ENCODE assay signal across 15 cellular contexts in the genomic region with DNA sequence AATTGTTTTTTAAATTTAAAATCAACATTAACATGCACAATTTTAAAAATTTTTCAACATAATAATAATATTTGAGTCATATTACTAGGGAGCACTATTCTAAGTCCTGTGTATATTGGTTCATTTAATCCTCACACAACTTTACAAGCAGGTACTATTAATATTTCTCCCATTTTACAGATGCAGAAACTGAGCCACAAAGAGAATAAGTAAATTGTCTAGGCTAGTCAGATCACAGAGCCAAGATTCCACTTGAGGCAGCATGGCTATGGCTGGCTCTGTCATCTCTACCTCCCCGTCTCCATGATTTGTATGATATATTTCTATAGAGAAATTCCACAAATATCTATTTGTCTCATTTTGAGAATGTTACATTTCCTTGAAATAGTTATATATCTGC. TPM values are rescaled to one million over a fixed set of nuclear protein-coding genes. Genes with fewer than 3 reads are reported as not detected.
DNase-seq lines count a peak whose midpoint lies in the region; ATAC-seq and TF ChIP-seq lines count a peak whose summit lies in the region.
"Had no signal": no experiment of that assay in that cellular context is flagged by ENCODE, and none has a peak within 500 bp of the region (broad histone marks: within the 10 kb centered on the region; RNA-seq: fewer than 3 reads in every experiment).

No MANE protein-coding gene starts in this region.

- TF ChIP-seq CTCF in 22Rv1 (IDR thresholded peaks at IDR 0.05), result no peak
- TF ChIP-seq CTCF in CD4-positive, alpha-beta T cell (IDR thresholded peaks at IDR 0.05), result no peak
- TF ChIP-seq CTCF in mesothelial cell of epicardium (IDR thresholded peaks at IDR 0.05; ENCODE audit: unreplicated experiment), result no peak

- no peak for ATAC-seq in CD4-positive, alpha-beta T cell (ENCODE audit: poor library complexity)
- no peak for ATAC-seq in activated T-helper 17 cell treated with anti-CD3 and anti-CD28 coated beads, Interleukin-2, amount 50 U/mL, for 72 hours (replicated peaks)
- no peak for ATAC-seq in stimulated activated memory B cell treated with anti-CD40 and anti-IgM and Interleukin-4, amounts not matched to agents 10 μg/mL and 1 μg/mL and 100 μg/mL, for 72 hours

- no peaks in the 10 kb centered on the region for H3K27me3 ChIP-seq in CD4-positive, alpha-beta T cell (ENCODE audit: control insufficient read depth, insufficient read depth, low read length)
- H3K27me3 ChIP-seq: BE2C, SJCRH30 had no signal

- peak overlapping the region; percentile 52 for H3K27ac Mint-ChIP-seq in CD4-positive, alpha-beta T cell
- H3K27ac Mint-ChIP-seq in activated T-helper 17 cell treated with anti-CD3 and anti-CD28 coated beads, Interleukin-2, amount 50 U/mL, for 72 hours, result peak overlapping the region; percentile 25
- peak overlapping the region; percentile 58 for H3K27ac Mint-ChIP-seq in mesothelial cell of epicardium
- H3K27ac Mint-ChIP-seq in stimulated activated memory B cell treated with anti-CD40 and anti-IgM and Interleukin-4, amounts not matched to agents 10 μg/mL and 1 μg/mL and 100 μg/mL, for 72 hours, result no peak overlapping the region

- intact Hi-C loops in CD4-positive, alpha-beta T cell (cut with DNase I, micrococcal nuclease), result no loop called here

- no peaks in the 10 kb centered on the region for H3K27me3 Mint-ChIP-seq in CD4-positive, alpha-beta T cell
- H3K27me3 Mint-ChIP-seq in activated T-helper 17 cell treated with anti-CD3 and anti-CD28 coated beads, Interleukin-2, amount 50 U/mL, for 72 hours, result no peaks in the 10 kb centered on the region
- H3K27me3 Mint-ChIP-seq in mesothelial cell of epicardium (ENCODE audit: low read depth), result no peaks in the 10 kb centered on the region
- no peaks in the 10 kb centered on the region for H3K27me3 Mint-ChIP-seq in stimulated activated memory B cell treated with anti-CD40 and anti-IgM and Interleukin-4, amounts not matched to agents 10 μg/mL and 1 μg/mL and 100 μg/mL, for 72 hours

- peaks cover 77% of the 10 kb centered on the region for H3K4me1 Mint-ChIP-seq in CD4-positive, alpha-beta T cell (ENCODE audit: low read depth)
- H3K4me1 Mint-ChIP-seq in activated T-helper 17 cell treated with anti-CD3 and anti-CD28 coated beads, Interleukin-2, amount 50 U/mL, for 72 hours, result peaks cover 24% of the 10 kb centered on the region
- H3K4me1 Mint-ChIP-seq in mesothelial cell of epicardium, result peaks cover 53% of the 10 kb centered on the region
- H3K4me1 Mint-ChIP-seq in stimulated activated memory B cell treated with anti-CD40 and anti-IgM and Interleukin-4, amounts not matched to agents 10 μg/mL and 1 μg/mL and 100 μg/mL, for 72 hours, result peaks cover 47% of the 10 kb centered on the region

- DNase-seq in CD4-positive, alpha-beta T cell, result no peak
- DNase-seq in mesothelial cell of epicardium (ENCODE audit: low spot score in 2 of 2, unreplicated experiment in 2 of 2) (no peak), hippocampal formation (lab: John Stamatoyannopoulos, UW) (no peak), G401 (ENCODE audit: low spot score) (no peak)
- DNase-seq: BE2C, IMR-90, NCI-H1417 treated with DMSO at 0.1 percent for 48 hours, NCI-H2081, NCI-H524, RPMI8226, SJCRH30 had no signal

- peak overlapping the region; percentile 43 for H3K27ac ChIP-seq in 22Rv1
- H3K27ac ChIP-seq in CD4-positive, alpha-beta T cell (ENCODE audit: low read depth, low read length), result no peak overlapping the region
- H3K27ac ChIP-seq: SJCRH30 had no signal

- POLR2A ChIA-PET in CD4-positive, alpha-beta T cell (lab: Charles Lee), result interaction anchor here (0.9 kb wide), 1 partner anchor 15 kb away, joined by 3 read pairs; the partner anchor contains the start of gene CCNT2

- H3K36me3 Mint-ChIP-seq in CD4-positive, alpha-beta T cell (ENCODE audit: low read depth), result peaks cover 77% of the 10 kb centered on the region
- H3K36me3 Mint-ChIP-seq in activated T-helper 17 cell treated with anti-CD3 and anti-CD28 coated beads, Interleukin-2, amount 50 U/mL, for 72 hours (ENCODE audit: low read depth), result peaks cover 97% of the 10 kb centered on the region
- peaks cover 10% of the 10 kb centered on the region for H3K36me3 Mint-ChIP-seq in mesothelial cell of epicardium
- peaks cover 35% of the 10 kb centered on the region for H3K36me3 Mint-ChIP-seq in stimulated activated memory B cell treated with anti-CD40 and anti-IgM and Interleukin-4, amounts not matched to agents 10 μg/mL and 1 μg/mL and 100 μg/mL, for 72 hours

- no peaks in the 10 kb centered on the region for H3K9me3 Mint-ChIP-seq in CD4-positive, alpha-beta T cell
- H3K9me3 Mint-ChIP-seq in activated T-helper 17 cell treated with anti-CD3 and anti-CD28 coated beads, Interleukin-2, amount 50 U/mL, for 72 hours, result no peaks in the 10 kb centered on the region
- H3K9me3 Mint-ChIP-seq in mesothelial cell of epicardium, result peaks cover 3% of the 10 kb centered on the region
- H3K9me3 Mint-ChIP-seq in stimulated activated memory B cell treated with anti-CD40 and anti-IgM and Interleukin-4, amounts not matched to agents 10 μg/mL and 1 μg/mL and 100 μg/mL, for 72 hours, result no peaks in the 10 kb centered on the region

- H3K4me3 Mint-ChIP-seq in CD4-positive, alpha-beta T cell, result peak overlapping the region; percentile 4
- peak overlapping the region; percentile 5 for H3K4me3 Mint-ChIP-seq in activated T-helper 17 cell treated with anti-CD3 and anti-CD28 coated beads, Interleukin-2, amount 50 U/mL, for 72 hours
- no peak overlapping the region for H3K4me3 Mint-ChIP-seq in mesothelial cell of epicardium
- H3K4me3 Mint-ChIP-seq in stimulated activated memory B cell treated with anti-CD40 and anti-IgM and Interleukin-4, amounts not matched to agents 10 μg/mL and 1 μg/mL and 100 μg/mL, for 72 hours, result no peak overlapping the region

- H3K9me3 ChIP-seq in CD4-positive, alpha-beta T cell (ENCODE audit: control insufficient read depth, low read length), result no peaks in the 10 kb centered on the region
- H3K9me3 ChIP-seq: BE2C, HAP-1, SJCRH30 had no signal

- CTCF ChIA-PET in CD4-positive, alpha-beta T cell (lab: Charles Lee), result no interaction called here

- in situ Hi-C loops in G401 (cut with HindIII; ENCODE audit: low sequenced_read_pairs), result no loop called here

RNA-seq across cellular contexts. Expression of gene CCNT2, which starts 15.1 kb away (rescaled TPM):
- 10 to 100 TPM; 62.1 to 67.5 TPM for total RNA-seq in CD4-positive, alpha-beta T cell
- 10 to 100 TPM; 29.0 to 33.2 TPM for total RNA-seq in activated T-helper 17 cell treated with anti-CD3 and anti-CD28 coated beads, Interleukin-2, amount 50 U/mL, for 72 hours
- total RNA-seq in mesothelial cell of epicardium, result 70.0 to 70.5 TPM (median 70.3 TPM) in 3 replicates
- 18.3 and 20.5 TPM in 2 replicates for total RNA-seq in G401 (2014; rRNA removed; shearing (Covaris generic))

Comparison
In these comparisons a context has a peak if more than half of its experiments do, and no peak if none do; other contexts are left out.
1. H3K4me3 Mint-ChIP-seq: peak in CD4-positive, alpha-beta T cell (single experiment) and activated T-helper 17 cell treated with anti-CD3 and anti-CD28 coated beads, Interleukin-2, amount 50 U/mL, for 72 hours (single experiment); none in mesothelial cell of epicardium (single experiment) and stimulated activated memory B cell treated with anti-CD40 and anti-IgM and Interleukin-4, amounts not matched to agents 10 μg/mL and 1 μg/mL and 100 μg/mL, for 72 hours (single experiment).